1 cellular context compared by ENCODE assay signal in the genomic region with DNA sequence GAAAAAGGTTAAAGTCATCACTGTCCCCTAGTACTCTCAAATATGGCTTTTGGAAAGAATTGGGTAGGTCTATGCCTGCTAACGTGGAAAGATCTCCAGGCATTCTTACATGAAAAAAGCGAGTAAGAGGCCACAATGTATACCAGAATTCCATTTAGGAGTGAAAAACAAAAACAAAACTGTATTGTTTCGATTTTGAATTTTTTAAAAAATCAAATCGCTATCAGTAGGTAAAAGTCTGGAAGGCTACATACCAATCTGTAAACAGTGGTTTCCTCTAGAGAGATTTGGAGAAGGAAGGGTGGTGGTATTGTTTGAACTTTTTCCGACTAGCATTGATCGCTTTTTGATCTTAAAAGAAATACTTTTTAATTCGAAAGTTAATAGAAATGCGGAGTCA.
TF ChIP-seq lines count a peak whose summit lies in the region.

No MANE protein-coding gene starts in this region.

TF ChIP-seq in H1, 55 proteins besides CTCF, POLR2A, EP300 and RAD21:
- TF ChIP-seq, protein P1, sequence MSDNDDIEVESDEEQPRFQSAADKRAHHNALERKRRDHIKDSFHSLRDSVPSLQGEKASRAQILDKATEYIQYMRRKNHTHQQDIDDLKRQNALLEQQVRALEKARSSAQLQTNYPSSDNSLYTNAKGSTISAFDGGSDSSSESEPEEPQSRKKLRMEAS (IDR thresholded peaks at IDR 0.05): no peak
- TF ChIP-seq, protein P2, sequence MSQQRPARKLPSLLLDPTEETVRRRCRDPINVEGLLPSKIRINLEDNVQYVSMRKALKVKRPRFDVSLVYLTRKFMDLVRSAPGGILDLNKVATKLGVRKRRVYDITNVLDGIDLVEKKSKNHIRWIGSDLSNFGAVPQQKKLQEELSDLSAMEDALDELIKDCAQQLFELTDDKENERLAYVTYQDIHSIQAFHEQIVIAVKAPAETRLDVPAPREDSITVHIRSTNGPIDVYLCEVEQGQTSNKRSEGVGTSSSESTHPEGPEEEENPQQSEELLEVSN (IDR thresholded peaks at IDR 0.05): no peak
- TF ChIP-seq TEAD4 (IDR thresholded peaks at IDR 0.05; ENCODE audit: low read depth, low read length) (no peak), CHD1 (IDR thresholded peaks at IDR 0.05; ENCODE audit: low read depth, low read length) (no peak), POLR2AphosphoS5 (IDR thresholded peaks at IDR 0.05; ENCODE audit: low read depth, low read length) (no peak), RBBP5 (IDR thresholded peaks at IDR 0.05; ENCODE audit: borderline replicate concordance, low read depth, low read length) (no peak), SIN3A (conservative IDR thresholded peaks at IDR 0.05 in 1 of 2, IDR thresholded peaks at IDR 0.05 in 1 of 2; ENCODE audit: low read depth in 1 of 2, low read length in 2 of 2) (no peak), PHF8 (conservative IDR thresholded peaks at IDR 0.05; ENCODE audit: low read depth, low read length) (no peak), BACH1 (IDR thresholded peaks at IDR 0.05; ENCODE audit: low read length) (no peak), CBX8 (IDR thresholded peaks at IDR 0.05; ENCODE audit: borderline replicate concordance, low read depth, low read length) (no peak), EGR1 (IDR thresholded peaks at IDR 0.05; ENCODE audit: borderline replicate concordance, low read depth, low read length) (no peak), KDM4A (IDR thresholded peaks at IDR 0.05; ENCODE audit: low read depth, low read length, severe bottlenecking) (no peak), ASH2L (IDR thresholded peaks at IDR 0.05; ENCODE audit: low read length) (no peak), SP1 (IDR thresholded peaks at IDR 0.05; ENCODE audit: low read depth, low read length) (no peak), JUND (IDR thresholded peaks at IDR 0.05; ENCODE audit: low read length) (no peak), YY1 (IDR thresholded peaks at IDR 0.05; ENCODE audit: low read depth, low read length) (no peak), SP2 (IDR thresholded peaks at IDR 0.05; ENCODE audit: low read length) (no peak; the same call in 1 of the 2 replicates), NANOG (IDR thresholded peaks at IDR 0.05; ENCODE audit: insufficient read depth, low read depth, low read length, poor library complexity, severe bottlenecking) (no peak), TAF7 (optimal IDR thresholded peaks at IDR 0.05; ENCODE audit: borderline replicate concordance, low read depth, low read length) (no peak), GTF2F1 (IDR thresholded peaks at IDR 0.05; ENCODE audit: borderline replicate concordance, low read depth, low read length) (no peak)
